ENCODE assay signal across 1 cellular context in the genomic region with DNA sequence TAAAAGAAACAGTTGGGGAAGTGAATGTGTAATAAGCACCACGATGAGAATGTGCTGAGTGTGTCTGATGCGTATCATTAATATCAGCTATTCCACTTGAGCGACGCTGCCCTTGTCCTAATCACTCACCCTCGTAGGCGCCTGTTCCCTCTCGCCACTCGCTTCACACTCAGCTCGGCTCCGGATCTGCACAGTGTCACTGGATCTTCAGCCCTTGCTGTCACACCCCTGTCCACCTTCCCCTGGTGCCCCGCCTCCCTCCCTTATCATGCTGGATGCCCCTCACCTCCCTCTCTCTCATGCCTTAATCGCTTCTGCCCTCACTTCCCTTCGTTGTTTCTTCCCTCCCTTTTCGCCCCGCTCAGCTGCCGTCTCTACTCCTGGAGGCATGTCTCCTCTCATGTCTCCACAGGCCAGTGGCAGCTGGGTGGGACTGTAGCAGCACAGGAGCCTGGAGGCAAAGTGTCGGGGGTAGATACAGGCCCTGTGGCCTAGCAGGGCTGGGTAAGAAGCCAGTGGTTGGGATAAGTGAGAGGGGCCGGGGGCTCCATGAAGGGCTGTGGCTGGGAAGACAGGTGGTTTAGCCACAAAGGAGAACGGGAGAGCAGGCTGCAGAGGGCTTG.
A peak's percentile ranks its signal among the peaks of the same experiment; 100 is the strongest.
TF ChIP-seq lines count a peak whose summit lies in the region.

No MANE protein-coding gene starts in this region.

TF ChIP-seq in K562, 482 proteins besides CTCF, POLR2A, EP300 and RAD21 (continued from another document):
- TF ChIP-seq, protein P1, sequence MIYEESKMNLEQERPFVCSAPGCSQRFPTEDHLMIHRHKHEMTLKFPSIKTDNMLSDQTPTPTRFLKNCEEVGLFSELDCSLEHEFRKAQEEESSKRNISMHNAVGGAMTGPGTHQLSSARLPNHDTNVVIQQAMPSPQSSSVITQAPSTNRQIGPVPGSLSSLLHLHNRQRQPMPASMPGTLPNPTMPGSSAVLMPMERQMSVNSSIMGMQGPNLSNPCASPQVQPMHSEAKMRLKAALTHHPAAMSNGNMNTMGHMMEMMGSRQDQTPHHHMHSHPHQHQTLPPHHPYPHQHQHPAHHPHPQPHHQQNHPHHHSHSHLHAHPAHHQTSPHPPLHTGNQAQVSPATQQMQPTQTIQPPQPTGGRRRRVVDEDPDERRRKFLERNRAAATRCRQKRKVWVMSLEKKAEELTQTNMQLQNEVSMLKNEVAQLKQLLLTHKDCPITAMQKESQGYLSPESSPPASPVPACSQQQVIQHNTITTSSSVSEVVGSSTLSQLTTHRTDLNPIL (CRISPR knock-in tag; IDR thresholded peaks at IDR 0.05) = no peak
- TF ChIP-seq, protein P2, sequence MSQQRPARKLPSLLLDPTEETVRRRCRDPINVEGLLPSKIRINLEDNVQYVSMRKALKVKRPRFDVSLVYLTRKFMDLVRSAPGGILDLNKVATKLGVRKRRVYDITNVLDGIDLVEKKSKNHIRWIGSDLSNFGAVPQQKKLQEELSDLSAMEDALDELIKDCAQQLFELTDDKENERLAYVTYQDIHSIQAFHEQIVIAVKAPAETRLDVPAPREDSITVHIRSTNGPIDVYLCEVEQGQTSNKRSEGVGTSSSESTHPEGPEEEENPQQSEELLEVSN (IDR thresholded peaks at IDR 0.05; ENCODE audit: borderline replicate concordance in 1 of 2, extremely low read depth in 1 of 2, insufficient read depth in 1 of 2, insufficient read length in 1 of 2, low read depth in 1 of 2, low read length in 1 of 2, poor library complexity in 1 of 2, severe bottlenecking in 1 of 2) = peak; percentile 16 to 29
TF ChIP-seq in K562: peak in this region for 11.
